In the genomic region with DNA sequence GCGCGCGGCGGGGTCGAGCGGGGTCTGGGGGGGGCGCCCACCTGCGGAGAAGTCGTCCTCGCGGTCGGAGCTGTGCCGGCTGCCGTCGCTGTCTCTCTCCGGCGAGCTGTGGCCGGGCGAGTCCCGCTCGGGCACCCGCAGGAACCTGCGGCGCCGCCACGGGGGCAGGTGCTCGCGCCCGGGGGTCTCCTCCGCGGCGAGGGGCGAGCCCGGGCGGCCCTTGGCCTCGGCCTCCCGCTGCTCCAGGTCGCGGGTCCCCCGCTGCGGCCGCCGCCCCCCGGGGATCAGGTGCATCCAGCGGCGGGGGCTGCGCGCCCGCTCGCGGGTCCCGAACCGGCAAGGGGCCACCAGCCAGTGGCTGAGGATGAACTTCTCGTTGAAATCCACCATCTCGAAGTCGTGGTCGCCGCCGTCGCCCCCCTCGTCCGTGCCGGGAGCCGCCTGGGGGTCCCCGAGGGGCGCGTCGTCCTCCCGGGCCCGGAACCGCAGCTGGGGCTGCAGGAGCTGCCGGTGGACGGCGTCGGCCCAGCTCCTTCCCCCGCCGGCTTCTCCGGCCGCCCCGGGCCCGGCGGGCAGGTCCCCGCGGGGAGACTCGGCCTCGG, we compare ENCODE assay signal across 9 cellular contexts. TPM values are rescaled to one million over a fixed set of nuclear protein-coding genes. Genes with fewer than 3 reads are reported as not detected.
A peak's percentile ranks its signal among the peaks of the same experiment; 100 is the strongest.
DNase-seq lines count a peak whose midpoint lies in the region; ATAC-seq and TF ChIP-seq lines count a peak whose summit lies in the region.
"Had no signal": no experiment of that assay in that cellular context is flagged by ENCODE, and none has a peak within 500 bp of the region (broad histone marks: within the 10 kb centered on the region; RNA-seq: fewer than 3 reads in every experiment).

No MANE protein-coding gene starts in this region.

- 1 to 15% methylated on average over 4 to 46 of the region's 86 CpGs for WGBS in lower leg skin, 2 donors

- intact Hi-C loops in lower leg skin (cut with DNase I; ENCODE audit: low total_unique reads), result no loop called here

- peak overlapping the region; percentile 67 to 99 (median 82) for H3K4me3 ChIP-seq in BLaER1 treated with 17β-estradiol and CSF1 and Interleukin-3, amounts not matched to agents 10 nM and 100 nM
- H3K4me3 ChIP-seq in SK-N-MC, result peak overlapping the region; percentile 86
- peak overlapping the region; percentile 39 for H3K4me3 ChIP-seq in lower leg skin (ENCODE audit: low read depth, poor library complexity, severe bottlenecking)

- peaks cover 0 to 69% (median 64%) of the 10 kb centered on the region in 11 experiments; a peak in 21 of 22 replicates for H3K27me3 ChIP-seq in BLaER1 treated with 17β-estradiol and CSF1 and Interleukin-3, amounts not matched to agents 10 nM and 100 nM

- TF ChIP-seq POLR2A in lower leg skin (IDR thresholded peaks at IDR 0.05), result no peak

- ATAC-seq in GM21529 (IDR thresholded peaks at IDR 0.05; ENCODE audit: unreplicated experiment) (peak; percentile 16), HG03571 (IDR thresholded peaks at IDR 0.05; ENCODE audit: unreplicated experiment) (no peak)

- DNase-seq in SK-N-MC (ENCODE audit: low read depth, low spot score), result no peak
- DNase-seq in lower leg skin (ENCODE audit: low spot score in 2 of 2), result no peak
- DNase-seq in EL, result no peak
- no peak for DNase-seq in HuH-7.5 (ENCODE audit: low spot score)
- no peak for DNase-seq in inferior parietal cortex (ENCODE audit: extremely low spot score)

- peak overlapping the region; percentile 59 to 96 (median 80) for H3K9ac ChIP-seq in BLaER1 treated with 17β-estradiol and CSF1 and Interleukin-3, amounts not matched to agents 10 nM and 100 nM
- no peak overlapping the region for H3K9ac ChIP-seq in SK-N-MC (ENCODE audit: insufficient read length)

- peak overlapping the region; percentile 96 to 100 (median 98) for H3K4me2 ChIP-seq in BLaER1 treated with 17β-estradiol and CSF1 and Interleukin-3, amounts not matched to agents 10 nM and 100 nM

- H3K36me3 ChIP-seq in BLaER1 treated with 17β-estradiol and CSF1 and Interleukin-3, amounts not matched to agents 10 nM and 100 nM, result peaks cover 0 to 26% (median 0%) of the 10 kb centered on the region in 11 experiments; a peak in 9 of 22 replicates
- no peaks in the 10 kb centered on the region for H3K36me3 ChIP-seq in SK-N-MC (ENCODE audit: insufficient read depth, low read length)

- H3K9me3 ChIP-seq in BLaER1 treated with 17β-estradiol and CSF1 and Interleukin-3, amounts not matched to agents 10 nM and 100 nM (replicated peaks in 1 of 11), result no peaks in the 10 kb centered on the region
- no peaks in the 10 kb centered on the region for H3K9me3 ChIP-seq in SK-N-MC (ENCODE audit: low read depth, low read length)

- H3K27ac ChIP-seq in BLaER1 treated with 17β-estradiol and CSF1 and Interleukin-3, amounts not matched to agents 10 nM and 100 nM, result peak overlapping the region; percentile 44 to 88 (median 71); a peak in 20 of 22 replicates
- H3K27ac ChIP-seq in SK-N-MC, result no peak overlapping the region

- TF ChIP-seq CTCF in lower leg skin (IDR thresholded peaks at IDR 0.05), result no peak

- H4K20me1 ChIP-seq in BLaER1 treated with 17β-estradiol and CSF1 and Interleukin-3, amounts not matched to agents 10 nM and 100 nM, result peaks cover 10 to 51% (median 40%) of the 10 kb centered on the region in 11 experiments; a peak in 17 of 22 replicates

- peaks cover 26 to 65% (median 30%) of the 10 kb centered on the region in 10 experiments for H3K4me1 ChIP-seq in BLaER1 treated with 17β-estradiol and CSF1 and Interleukin-3, amounts not matched to agents 10 nM and 100 nM

RNA-seq across cellular contexts. Expression of gene BHLHA9, which starts 41.4 kb away (rescaled TPM):
- total RNA-seq in lower leg skin, result not detected
- total RNA-seq: left cardiac atrium had no signal

RNA-seq across cellular contexts. Expression of gene ABR, which starts 49.1 kb away (rescaled TPM):
- total RNA-seq in lower leg skin, result 10 to 100 TPM; 60.9 to 98.8 (median 88.3) TPM

RNA-seq across cellular contexts. Expression of gene TRARG1, which starts 50.6 kb away (rescaled TPM):
- total RNA-seq in lower leg skin, result 1 to 10 TPM in 3 of 4 donors, under 1 TPM in 1; 0.78 to 5.4 (median 3.2) TPM
